In genomic region chr1:115706774-115707425, GRCh38 we compare ENCODE assay signal across 9 cellular contexts.
DNase-seq lines count a peak whose midpoint lies in the region; ATAC-seq, FAIRE-seq and TF ChIP-seq lines count a peak whose summit lies in the region.
"Had no signal": no experiment of that assay in that cellular context is flagged by ENCODE, and none has a peak within 500 bp of the region (broad histone marks: within the 10 kb centered on the region; RNA-seq: fewer than 3 reads in every experiment).

No MANE protein-coding gene starts in this region.

- H4K20me1 ChIP-seq in OCI-LY1 (ENCODE audit: insufficient read depth, low read length) (no peaks in the 10 kb centered on the region), endothelial cell of umbilical vein (replicated peaks; ENCODE audit: control insufficient read depth, extremely low read depth, insufficient read depth, low read length) (no peaks in the 10 kb centered on the region)

- no peaks in the 10 kb centered on the region for H3K9me1 ChIP-seq in endothelial cell of umbilical vein (replicated peaks; ENCODE audit: control insufficient read depth, extremely low read depth, insufficient read depth, low read length)

- peaks cover 43% of the 10 kb centered on the region for H3K4me1 Mint-ChIP-seq in nephron
- H3K4me1 Mint-ChIP-seq: activated naive CD8-positive, alpha-beta T cell treated with anti-CD3 and anti-CD28 coated beads, Interleukin-2, amount 10 ng/mL, durations not matched to agents 7 days and 5 days had no signal

- CTCF ChIA-PET in endothelial cell of umbilical vein (lab: Charles Lee) = interaction anchor here (0.6 to 7.0 kb wide), 78 partner anchors 7 to 792 kb away, joined by 3 to 350 read pairs (median 5); partner anchors contain the start of genes CASQ2 and VANGL1

- H3K27me3 ChIP-seq in OCI-LY1 (ENCODE audit: insufficient read depth, low read length) (no peaks in the 10 kb centered on the region), endothelial cell of umbilical vein (ENCODE audit: control insufficient read depth in 2 of 2, insufficient read depth in 2 of 2, low read length in 2 of 2) (peaks cover 0 to 12% of the 10 kb centered on the region in 2 experiments)

- H2AFZ ChIP-seq in OCI-LY1 (ENCODE audit: low read length) (no peak overlapping the region), endothelial cell of umbilical vein (ENCODE audit: low read depth, low read length) (no peak overlapping the region)

- TF ChIP-seq POLR2A in endothelial cell of umbilical vein (IDR thresholded peaks at IDR 0.05; ENCODE audit: low read depth, low read length) = no peak

- H3K27me3 Mint-ChIP-seq in nephron (ENCODE audit: low read depth) = peaks cover 5% of the 10 kb centered on the region

- no peaks in the 10 kb centered on the region for H3F3A ChIP-seq in OCI-LY1 (ENCODE audit: insufficient read depth, low read length)

- H3K4me2 ChIP-seq in OCI-LY1 (ENCODE audit: low read length) = no peak overlapping the region
- no peak overlapping the region for H3K4me2 ChIP-seq in endothelial cell of umbilical vein (ENCODE audit: insufficient read depth, low read length)

- peak; percentile 86 for FAIRE-seq in endothelial cell of umbilical vein (lab: Jason Lieb, UNC)

- no peak overlapping the region for H3K4me3 ChIP-seq in OCI-LY1 (ENCODE audit: low read depth, low read length, poor library complexity, severe bottlenecking)
- no peak overlapping the region for H3K4me3 ChIP-seq in endothelial cell of umbilical vein (replicated peaks in 1 of 3; ENCODE audit: insufficient read depth in 1 of 3, low read depth in 1 of 3, low read length in 3 of 3)

- no peaks in the 10 kb centered on the region for H3K9me2 ChIP-seq in OCI-LY1 (ENCODE audit: low read depth, low read length)

- no TSS peak for BruUV-seq in endothelial cell of umbilical vein (replicated peaks; lab: Mats Ljungman, UMichigan)

- H3K9ac ChIP-seq in OCI-LY1 (ENCODE audit: low read length) = no peak overlapping the region
- H3K9ac ChIP-seq in endothelial cell of umbilical vein (replicated peaks; ENCODE audit: extremely low read depth, insufficient read depth, low read length) = no peak overlapping the region

- no peaks in the 10 kb centered on the region for H3K36me3 Mint-ChIP-seq in nephron (ENCODE audit: low read depth)
- H3K36me3 Mint-ChIP-seq: activated naive CD8-positive, alpha-beta T cell treated with anti-CD3 and anti-CD28 coated beads, Interleukin-2, amount 10 ng/mL, durations not matched to agents 7 days and 5 days had no signal

- dilution Hi-C loops in endothelial cell of umbilical vein (cut with MboI; ENCODE audit: extremely low pct_ligation_motif_present, low sequenced_read_pairs) = no loop called here

- no peaks in the 10 kb centered on the region for H3K9me3 ChIP-seq in OCI-LY1 (ENCODE audit: low read length)
- H3K9me3 ChIP-seq in endothelial cell of umbilical vein (replicated peaks; ENCODE audit: control insufficient read depth, insufficient read depth, low read length) = no peaks in the 10 kb centered on the region

- H3K79me2 ChIP-seq in OCI-LY1 (ENCODE audit: insufficient read depth, low read length) (no peaks in the 10 kb centered on the region), endothelial cell of umbilical vein (ENCODE audit: control insufficient read depth, insufficient read depth, low read length) (no peaks in the 10 kb centered on the region)

- intact Hi-C loops in endothelial cell of umbilical vein (cut with micrococcal nuclease) = loop anchor here (1.0 to 5.0 kb wide), 3 partner anchors 65 to 160 kb away; partner anchors contain the start of gene VANGL1

- H3K9me3 Mint-ChIP-seq in nephron = no peaks in the 10 kb centered on the region
- H3K9me3 Mint-ChIP-seq: activated naive CD8-positive, alpha-beta T cell treated with anti-CD3 and anti-CD28 coated beads, Interleukin-2, amount 10 ng/mL, durations not matched to agents 7 days and 5 days had no signal

- POLR2A ChIA-PET in endothelial cell of umbilical vein (lab: Charles Lee) = interaction anchor here (1.0 kb wide), 1 partner anchor 28 kb away, joined by 3 read pairs; no protein-coding TSS in a partner anchor

- peak; percentile 60 for ATAC-seq in HG03442 (IDR thresholded peaks at IDR 0.05; ENCODE audit: unreplicated experiment)

- no peaks in the 10 kb centered on the region for H3K4me1 ChIP-seq in OCI-LY1 (ENCODE audit: insufficient read depth, low read length, severe bottlenecking)
- no peaks in the 10 kb centered on the region for H3K4me1 ChIP-seq in endothelial cell of umbilical vein (ENCODE audit: control insufficient read depth, extremely low read depth, insufficient read depth, low read length)

- H3K4me3 Mint-ChIP-seq in nephron = no peak overlapping the region
- H3K4me3 Mint-ChIP-seq: activated naive CD8-positive, alpha-beta T cell treated with anti-CD3 and anti-CD28 coated beads, Interleukin-2, amount 10 ng/mL, durations not matched to agents 7 days and 5 days had no signal

- H3K36me3 ChIP-seq in OCI-LY1 (ENCODE audit: insufficient read depth, low read length) (no peaks in the 10 kb centered on the region), endothelial cell of umbilical vein (ENCODE audit: control insufficient read depth in 2 of 2, extremely low read depth in 1 of 2, insufficient read depth in 2 of 2, low read length in 2 of 2) (no peaks in the 10 kb centered on the region)

- TF ChIP-seq CTCF in OCI-LY1 (IDR thresholded peaks at IDR 0.05; ENCODE audit: low read length) = peak; percentile 65
- peak; percentile 52 to 55 for TF ChIP-seq CTCF in endothelial cell of umbilical vein (IDR thresholded peaks at IDR 0.05; ENCODE audit: extremely low read depth in 1 of 2, insufficient read depth in 1 of 2, low read depth in 1 of 2, low read length in 2 of 2)
- TF ChIP-seq CTCF in nephron (IDR thresholded peaks at IDR 0.05; ENCODE audit: unreplicated experiment in 3 of 3) = peak; percentile 70 to 78 (median 75)

- DNase-seq in SKM-1 treated with dmso at 0.1 percent for 144 hours (lab: John Stamatoyannopoulos, UW; ENCODE audit: unreplicated experiment) (peak; percentile 37), SKM-1 (lab: John Stamatoyannopoulos, UW; ENCODE audit: unreplicated experiment) (no peak), endothelial cell of umbilical vein (ENCODE audit: low read depth, low spot score) (peak; percentile 39), GM19240 (ENCODE audit: insufficient read length, low spot score) (no peak)
- no peak for DNase-seq in activated CD4-positive, CD25-positive, alpha-beta regulatory T cell treated with anti-CD3 and anti-CD28 coated beads, Interleukin-2, amount 50 U/mL, for 72 hours
- DNase-seq: activated naive CD8-positive, alpha-beta T cell treated with anti-CD3 and anti-CD28 coated beads, Interleukin-2, amount 10 ng/mL, durations not matched to agents 7 days and 5 days had no signal

- H3K27ac ChIP-seq in OCI-LY1 (ENCODE audit: low read depth, low read length, poor library complexity, severe bottlenecking) = no peak overlapping the region
- H3K27ac ChIP-seq in endothelial cell of umbilical vein (ENCODE audit: insufficient read depth, low read depth, low read length) = no peak overlapping the region

- peak overlapping the region; percentile 79 to 85 (median 81) for H3K27ac Mint-ChIP-seq in nephron
- H3K27ac Mint-ChIP-seq: activated naive CD8-positive, alpha-beta T cell treated with anti-CD3 and anti-CD28 coated beads, Interleukin-2, amount 10 ng/mL, durations not matched to agents 7 days and 5 days had no signal

TF ChIP-seq in endothelial cell of umbilical vein, 7 proteins besides CTCF, POLR2A, EP300 and RAD21:
- no peak for TF ChIP-seq MAX (IDR thresholded peaks at IDR 0.05; ENCODE audit: insufficient read depth, insufficient read length)
- no peak for TF ChIP-seq EZH2 (IDR thresholded peaks at IDR 0.05; ENCODE audit: borderline replicate concordance, low read depth, low read length, severe bottlenecking)
- TF ChIP-seq MYC (IDR thresholded peaks at IDR 0.05; ENCODE audit: low read depth, low read length) = no peak
- no peak for TF ChIP-seq GATA2 (IDR thresholded peaks at IDR 0.05; ENCODE audit: insufficient read depth, insufficient read length, low read depth, low read length)
- TF ChIP-seq FOS (IDR thresholded peaks at IDR 0.05; ENCODE audit: borderline replicate concordance, insufficient read depth, low read length) = no peak
- TF ChIP-seq POLR2AphosphoS5 (IDR thresholded peaks at IDR 0.05; ENCODE audit: insufficient read depth, low read depth, low read length) = no peak
- no peak for TF ChIP-seq JUN (IDR thresholded peaks at IDR 0.05; ENCODE audit: borderline replicate concordance, insufficient read depth, insufficient read length, low read depth)

Comparison
In these comparisons a context has a peak if more than half of its experiments do, and no peak if none do; other contexts are left out.
1. DNase-seq: peak in SKM-1 treated with dmso at 0.1 percent for 144 hours (single experiment) and endothelial cell of umbilical vein (single experiment); none in SKM-1 (single experiment), activated CD4-positive, CD25-positive, alpha-beta regulatory T cell treated with anti-CD3 and anti-CD28 coated beads, Interleukin-2, amount 50 U/mL, for 72 hours (single experiment) and GM19240 (single experiment).
2. Peak in every context shown above with its lines, with median percentiles within 50 percentile points of each other: CTCF ChIP-seq.